In genomic region chr1:40160806-40161124, GRCh38 we compare ENCODE assay signal across 1 cellular context.
TF ChIP-seq lines count a peak whose summit lies in the region.

No MANE protein-coding gene starts in this region.

TF ChIP-seq in K562, 482 proteins besides CTCF, POLR2A, EP300 and RAD21 (continued from another document and continues in another):
- TF ChIP-seq UBTF (IDR thresholded peaks at IDR 0.05; ENCODE audit: borderline replicate concordance in 1 of 2, low read depth in 2 of 2, low read length in 2 of 2) (no peak), ZBTB34 (CRISPR knock-in tag; IDR thresholded peaks at IDR 0.05) (no peak), RERE (CRISPR knock-in tag; IDR thresholded peaks at IDR 0.05; ENCODE audit: borderline replicate concordance) (no peak), ZBTB11 (CRISPR knock-in tag; IDR thresholded peaks at IDR 0.05) (no peak), E2F4 (CRISPR knock-in tag; IDR thresholded peaks at IDR 0.05; ENCODE audit: low read depth) (no peak), ZNF316 (IDR thresholded peaks at IDR 0.05) (peak; percentile 43), RBFOX2 (IDR thresholded peaks at IDR 0.05; ENCODE audit: low read depth, low read length) (no peak), GMEB1 (CRISPR knock-in tag; IDR thresholded peaks at IDR 0.05) (no peak), TRIM25 (IDR thresholded peaks at IDR 0.05; ENCODE audit: borderline replicate concordance) (0 out of 2 replicates have a peak, but pooled peaks have one; percentile 29), C11orf30 (IDR thresholded peaks at IDR 0.05; ENCODE audit: low read depth) (no peak), POLR2G (IDR thresholded peaks at IDR 0.05; ENCODE audit: low read depth, low read length) (no peak), KAT8 (IDR thresholded peaks at IDR 0.05; ENCODE audit: low read depth) (0 out of 2 replicates have a peak, but pooled peaks have one; percentile 28), MGA (IDR thresholded peaks at IDR 0.05) (no peak), NCOA4 (IDR thresholded peaks at IDR 0.05; ENCODE audit: partially characterized antibody) (peak; percentile 85)
